Comparison of ENCODE assay signal across 23 cellular contexts in the genomic region with DNA sequence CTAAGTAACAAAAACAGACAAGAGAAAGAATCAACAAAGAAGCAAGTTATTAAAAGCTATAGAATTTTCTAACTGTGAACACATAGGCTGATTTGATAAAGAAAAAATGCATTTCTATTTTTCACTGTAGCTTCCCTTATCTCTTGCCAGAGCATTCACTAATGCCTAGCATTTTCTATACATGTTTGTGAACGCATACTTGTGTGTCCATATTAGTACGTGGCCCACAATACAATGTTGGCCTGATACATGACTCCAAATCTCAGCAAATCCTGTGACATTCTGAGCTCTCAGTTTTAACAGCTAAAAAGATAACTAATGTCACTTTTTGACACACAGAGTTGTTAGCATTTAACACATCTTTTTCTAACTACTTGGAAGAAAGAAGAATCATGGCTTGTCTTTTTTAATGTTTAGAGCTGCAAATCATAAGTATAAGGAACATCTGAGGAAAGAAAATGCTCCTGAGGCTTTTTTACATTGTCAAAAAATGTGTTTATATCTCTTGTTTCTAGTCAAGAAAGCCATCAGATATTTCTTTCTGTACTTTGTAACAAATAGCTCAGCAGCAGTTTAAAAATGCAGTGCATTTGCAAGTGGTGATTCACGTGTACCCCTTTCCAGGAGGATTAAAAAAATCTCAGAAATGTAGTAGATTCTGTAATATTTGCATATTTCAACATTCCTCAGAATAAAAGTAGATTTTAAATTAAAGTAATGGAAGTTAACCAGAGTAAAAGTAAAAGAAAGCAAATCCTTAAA.
DNase-seq lines count a peak whose midpoint lies in the region; ATAC-seq, FAIRE-seq and TF ChIP-seq lines count a peak whose summit lies in the region.
"Had no signal": no experiment of that assay in that cellular context is flagged by ENCODE, and none has a peak within 500 bp of the region (broad histone marks: within the 10 kb centered on the region; RNA-seq: fewer than 3 reads in every experiment).

No MANE protein-coding gene starts in this region.

- peaks cover 37% of the 10 kb centered on the region for H3K4me1 ChIP-seq in A549
- H3K4me1 ChIP-seq: BLaER1 treated with 17β-estradiol and CSF1 and Interleukin-3, amounts not matched to agents 10 nM and 100 nM; body of pancreas had no signal

- peak overlapping the region; percentile 14; the same call in 2 of the 3 replicates for H3K4me2 ChIP-seq in A549
- H3K4me2 ChIP-seq: BLaER1 treated with 17β-estradiol and CSF1 and Interleukin-3, amounts not matched to agents 10 nM and 100 nM had no signal

- TF ChIP-seq RAD21 in A549 (conservative IDR thresholded peaks at IDR 0.05 in 1 of 2, IDR thresholded peaks at IDR 0.05 in 1 of 2), result no peak

- TF ChIP-seq EP300 in A549 (IDR thresholded peaks at IDR 0.05), result no peak

- CTCF ChIA-PET in A549 (lab: Yijun Ruan, JAX) (no interaction called here), GM10248 (lab: Yijun Ruan, JAX) (interaction anchor here (1.1 to 1.3 kb wide), 2 partner anchors 11 to 18 kb away, joined by 3 read pairs; no protein-coding TSS in a partner anchor)

- POLR2A ChIA-PET in A549 (lab: Yijun Ruan, JAX) (no interaction called here), GM10248 (lab: Yijun Ruan, JAX) (no interaction called here)

- peak overlapping the region in 1 of 2 experiments; percentile 33; a peak in 2 of 6 replicates for H3K27ac ChIP-seq in A549
- H3K27ac ChIP-seq: BLaER1 treated with 17β-estradiol and CSF1 and Interleukin-3, amounts not matched to agents 10 nM and 100 nM; body of pancreas; RWPE1 had no signal

- H3K4me3 ChIP-seq in A549 (no peak overlapping the region), astrocyte of the spinal cord (ENCODE audit: low read depth, low read length) (no peak overlapping the region)
- H3K4me3 ChIP-seq: BLaER1 treated with 17β-estradiol and CSF1 and Interleukin-3, amounts not matched to agents 10 nM and 100 nM; body of pancreas had no signal

- WGBS in A549 (ENCODE audit: missing lambda C conversion rate), result 45% methylated on average over 3 of the region's 3 CpGs

- FAIRE-seq in A549 (lab: Jason Lieb, UNC), result no peak
- FAIRE-seq: islet of Langerhans, urothelium cell line had no signal

- in situ Hi-C loops in astrocyte of the spinal cord (cut with HindIII; ENCODE audit: low sequenced_read_pairs), result no loop called here

- TF ChIP-seq POLR2A in A549 (IDR thresholded peaks at IDR 0.05; ENCODE audit: low read length), result no peak

- DNase-seq in A549 (ENCODE audit: low read depth in 1 of 2, low spot score in 1 of 2) (no peak), LHCN-M2 (ENCODE audit: low read depth) (peak; percentile 65), astrocyte of the spinal cord (ENCODE audit: low read depth, low spot score) (peak; percentile 50), iris pigment epithelial cell (ENCODE audit: low read depth) (peak; percentile 78), DMS153 (lab: John Stamatoyannopoulos, UW) (no peak), NCI-H2081 treated with DMSO at 0.1 percent for 48 hours (lab: John Stamatoyannopoulos, UW) (no peak), GM10248 (ENCODE audit: extremely low spot score) (no peak)
- DNase-seq: 8988T; activated CD4-positive, alpha-beta T cell treated with anti-CD3 and anti-CD28 coated beads for 36 hours; activated naive CD4-positive, alpha-beta T cell treated with anti-CD3 and anti-CD28 coated beads, Interleukin-2, amount 50 U/mL, for 16 hours; activated T-cell treated with anti-CD3 and anti-CD28 coated beads, Interleukin-2, amount 50 U/mL, for 72 hours; body of pancreas; cortex of kidney; foreskin melanocyte; hippocampal formation; NCI-H1105; NCI-H526; T-cell had no signal

- H3K9me3 ChIP-seq in A549, result peaks cover 5% of the 10 kb centered on the region; the same call in 2 of the 3 replicates
- H3K9me3 ChIP-seq: body of pancreas had no signal

- no peak for ATAC-seq in A549
- no peak for ATAC-seq in HG02852 (IDR thresholded peaks at IDR 0.05; ENCODE audit: unreplicated experiment)
- ATAC-seq: activated CD4-positive, alpha-beta T cell treated with anti-CD3 and anti-CD28 coated beads for 36 hours; activated T-cell treated with anti-CD3 and anti-CD28 coated beads, Interleukin-2, amount 50 U/mL, for 72 hours; body of pancreas; T-cell had no signal

- TF ChIP-seq CTCF in A549 (IDR thresholded peaks at IDR 0.05) (no peak), astrocyte of the spinal cord (IDR thresholded peaks at IDR 0.05; ENCODE audit: low read depth, low read length) (no peak), GM10248 (IDR thresholded peaks at IDR 0.05; ENCODE audit: control extremely low read depth, extremely low read depth, low read depth, missing control alignments) (no peak)

TF ChIP-seq in A549, 52 proteins besides CTCF, POLR2A, EP300 and RAD21:
- TF ChIP-seq CHD4 (IDR thresholded peaks at IDR 0.05; ENCODE audit: borderline replicate concordance), result no peak
- TF ChIP-seq JUN (IDR thresholded peaks at IDR 0.05), result no peak
- no peak for TF ChIP-seq FOSL2 (IDR thresholded peaks at IDR 0.05)
- no peak for TF ChIP-seq FOSL2 (CRISPR knock-in tag; IDR thresholded peaks at IDR 0.05)
- TF ChIP-seq CBX2 (IDR thresholded peaks at IDR 0.05; ENCODE audit: borderline replicate concordance, low read depth), result no peak
- TF ChIP-seq, protein P1, sequence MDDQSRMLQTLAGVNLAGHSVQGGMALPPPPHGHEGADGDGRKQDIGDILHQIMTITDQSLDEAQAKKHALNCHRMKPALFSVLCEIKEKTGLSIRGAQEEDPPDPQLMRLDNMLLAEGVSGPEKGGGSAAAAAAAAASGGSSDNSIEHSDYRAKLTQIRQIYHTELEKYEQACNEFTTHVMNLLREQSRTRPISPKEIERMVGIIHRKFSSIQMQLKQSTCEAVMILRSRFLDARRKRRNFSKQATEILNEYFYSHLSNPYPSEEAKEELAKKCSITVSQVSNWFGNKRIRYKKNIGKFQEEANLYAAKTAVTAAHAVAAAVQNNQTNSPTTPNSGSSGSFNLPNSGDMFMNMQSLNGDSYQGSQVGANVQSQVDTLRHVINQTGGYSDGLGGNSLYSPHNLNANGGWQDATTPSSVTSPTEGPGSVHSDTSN (IDR thresholded peaks at IDR 0.05), result no peak
- TF ChIP-seq, protein P2, sequence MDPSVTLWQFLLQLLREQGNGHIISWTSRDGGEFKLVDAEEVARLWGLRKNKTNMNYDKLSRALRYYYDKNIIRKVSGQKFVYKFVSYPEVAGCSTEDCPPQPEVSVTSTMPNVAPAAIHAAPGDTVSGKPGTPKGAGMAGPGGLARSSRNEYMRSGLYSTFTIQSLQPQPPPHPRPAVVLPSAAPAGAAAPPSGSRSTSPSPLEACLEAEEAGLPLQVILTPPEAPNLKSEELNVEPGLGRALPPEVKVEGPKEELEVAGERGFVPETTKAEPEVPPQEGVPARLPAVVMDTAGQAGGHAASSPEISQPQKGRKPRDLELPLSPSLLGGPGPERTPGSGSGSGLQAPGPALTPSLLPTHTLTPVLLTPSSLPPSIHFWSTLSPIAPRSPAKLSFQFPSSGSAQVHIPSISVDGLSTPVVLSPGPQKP (IDR thresholded peaks at IDR 0.05; ENCODE audit: low read depth, low read length), result no peak
- TF ChIP-seq SMC3 (IDR thresholded peaks at IDR 0.05), result no peak
- TF ChIP-seq BHLHE40 (IDR thresholded peaks at IDR 0.05; ENCODE audit: low read depth, low read length), result no peak

Comparison
In these comparisons a context has a peak if more than half of its experiments do, and no peak if none do; other contexts are left out.
1. DNase-seq: peak in LHCN-M2 (single experiment), astrocyte of the spinal cord (single experiment) and iris pigment epithelial cell (single experiment); none in A549 (0 of 2), DMS153 (single experiment), NCI-H2081 treated with DMSO at 0.1 percent for 48 hours (single experiment) and GM10248 (single experiment).